In the genomic region with DNA sequence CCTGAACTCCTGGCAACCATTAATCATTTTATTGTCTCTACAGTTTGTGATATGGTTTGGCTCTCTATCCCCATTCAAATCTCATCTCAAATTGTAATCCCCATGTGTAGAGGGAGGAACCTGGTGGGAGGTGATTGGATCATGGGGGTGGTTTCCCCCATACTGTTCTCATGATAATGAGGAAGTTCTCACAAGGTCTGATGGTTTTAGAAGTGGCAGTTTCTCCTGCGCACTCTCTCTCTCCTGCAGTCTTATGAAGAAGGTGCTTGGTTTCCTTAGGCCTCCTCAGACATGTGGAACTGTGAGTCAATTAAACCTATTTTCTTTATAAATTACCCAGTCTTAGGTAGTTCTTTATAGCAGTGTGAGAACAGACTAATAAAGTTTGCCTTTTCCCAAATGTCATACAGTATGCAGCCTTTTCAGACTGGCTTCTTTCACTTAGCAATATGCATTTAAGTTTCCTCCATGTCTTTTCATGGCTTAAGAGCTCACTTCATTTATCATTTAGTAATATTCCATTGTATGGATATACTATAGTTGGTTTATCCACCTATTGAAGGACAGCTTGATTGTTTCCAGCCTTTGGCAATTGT, we compare ENCODE assay signal across 1 cellular context.
TF ChIP-seq lines count a peak whose summit lies in the region.

No MANE protein-coding gene starts in this region.

TF ChIP-seq in GM12878, 131 proteins besides CTCF, POLR2A, EP300 and RAD21 (continued from another document):
- TF ChIP-seq ZNF687 (IDR thresholded peaks at IDR 0.05) (0 out of 2 replicates have a peak, but pooled peaks have one; percentile 36), SMAD5 (IDR thresholded peaks at IDR 0.05; ENCODE audit: low read depth) (0 out of 2 replicates have a peak, but pooled peaks have one; percentile 31), PML (IDR thresholded peaks at IDR 0.05; ENCODE audit: low read length) (peak; percentile 60; the same call in 1 of the 2 replicates), MEF2B (IDR thresholded peaks at IDR 0.05; ENCODE audit: partially characterized antibody, poor library complexity, severe bottlenecking) (peak; percentile 72), GATAD2B (conservative IDR thresholded peaks at IDR 0.05; ENCODE audit: low read depth) (0 out of 2 replicates have a peak, but pooled peaks have one; percentile 37), SMAD1 (IDR thresholded peaks at IDR 0.05; ENCODE audit: low read depth, partially characterized antibody) (peak; percentile 47), CUX1 (IDR thresholded peaks at IDR 0.05; ENCODE audit: insufficient replicate concordance, low read depth, low read length) (peak; percentile 12), NFIC (IDR thresholded peaks at IDR 0.05; ENCODE audit: low read depth, low read length) (0 out of 2 replicates have a peak, but pooled peaks have one; percentile 18), TAF1 (IDR thresholded peaks at IDR 0.05; ENCODE audit: borderline replicate concordance, low read depth, low read length) (peak; percentile 58; the same call in 1 of the 2 replicates), SPI1 (IDR thresholded peaks at IDR 0.05; ENCODE audit: borderline replicate concordance, insufficient read depth, low read depth, low read length) (peak; percentile 40; the same call in 1 of the 2 replicates), BHLHE40 (IDR thresholded peaks at IDR 0.05; ENCODE audit: borderline replicate concordance in 1 of 2, low read depth in 2 of 2, low read length in 1 of 2) (peak in 1 of 2 experiments; percentile 33; a peak in 1 of 4 replicates), IKZF1 (conservative IDR thresholded peaks at IDR 0.05) (peak; percentile 26; the same call in 1 of the 2 replicates), SKIL (IDR thresholded peaks at IDR 0.05; ENCODE audit: low read depth, poor library complexity, severe bottlenecking) (peak; percentile 44), IKZF2 (IDR thresholded peaks at IDR 0.05) (peak; percentile 44 to 49; a peak in 2 of 4 replicates)
- TF ChIP-seq, protein P1, sequence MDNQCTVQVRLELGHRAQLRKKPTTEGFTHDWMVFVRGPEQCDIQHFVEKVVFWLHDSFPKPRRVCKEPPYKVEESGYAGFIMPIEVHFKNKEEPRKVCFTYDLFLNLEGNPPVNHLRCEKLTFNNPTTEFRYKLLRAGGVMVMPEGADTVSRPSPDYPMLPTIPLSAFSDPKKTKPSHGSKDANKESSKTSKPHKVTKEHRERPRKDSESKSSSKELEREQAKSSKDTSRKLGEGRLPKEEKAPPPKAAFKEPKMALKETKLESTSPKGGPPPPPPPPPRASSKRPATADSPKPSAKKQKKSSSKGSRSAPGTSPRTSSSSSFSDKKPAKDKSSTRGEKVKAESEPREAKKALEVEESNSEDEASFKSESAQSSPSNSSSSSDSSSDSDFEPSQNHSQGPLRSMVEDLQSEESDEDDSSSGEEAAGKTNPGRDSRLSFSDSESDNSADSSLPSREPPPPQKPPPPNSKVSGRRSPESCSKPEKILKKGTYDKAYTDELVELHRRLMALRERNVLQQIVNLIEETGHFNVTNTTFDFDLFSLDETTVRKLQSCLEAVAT (IDR thresholded peaks at IDR 0.05) = peak; percentile 56
- TF ChIP-seq, protein P2, sequence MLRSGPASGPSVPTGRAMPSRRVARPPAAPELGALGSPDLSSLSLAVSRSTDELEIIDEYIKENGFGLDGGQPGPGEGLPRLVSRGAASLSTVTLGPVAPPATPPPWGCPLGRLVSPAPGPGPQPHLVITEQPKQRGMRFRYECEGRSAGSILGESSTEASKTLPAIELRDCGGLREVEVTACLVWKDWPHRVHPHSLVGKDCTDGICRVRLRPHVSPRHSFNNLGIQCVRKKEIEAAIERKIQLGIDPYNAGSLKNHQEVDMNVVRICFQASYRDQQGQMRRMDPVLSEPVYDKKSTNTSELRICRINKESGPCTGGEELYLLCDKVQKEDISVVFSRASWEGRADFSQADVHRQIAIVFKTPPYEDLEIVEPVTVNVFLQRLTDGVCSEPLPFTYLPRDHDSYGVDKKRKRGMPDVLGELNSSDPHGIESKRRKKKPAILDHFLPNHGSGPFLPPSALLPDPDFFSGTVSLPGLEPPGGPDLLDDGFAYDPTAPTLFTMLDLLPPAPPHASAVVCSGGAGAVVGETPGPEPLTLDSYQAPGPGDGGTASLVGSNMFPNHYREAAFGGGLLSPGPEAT (IDR thresholded peaks at IDR 0.05; ENCODE audit: low read depth) = peak; percentile 37; the same call in 1 of the 2 replicates
- TF ChIP-seq, protein P3, sequence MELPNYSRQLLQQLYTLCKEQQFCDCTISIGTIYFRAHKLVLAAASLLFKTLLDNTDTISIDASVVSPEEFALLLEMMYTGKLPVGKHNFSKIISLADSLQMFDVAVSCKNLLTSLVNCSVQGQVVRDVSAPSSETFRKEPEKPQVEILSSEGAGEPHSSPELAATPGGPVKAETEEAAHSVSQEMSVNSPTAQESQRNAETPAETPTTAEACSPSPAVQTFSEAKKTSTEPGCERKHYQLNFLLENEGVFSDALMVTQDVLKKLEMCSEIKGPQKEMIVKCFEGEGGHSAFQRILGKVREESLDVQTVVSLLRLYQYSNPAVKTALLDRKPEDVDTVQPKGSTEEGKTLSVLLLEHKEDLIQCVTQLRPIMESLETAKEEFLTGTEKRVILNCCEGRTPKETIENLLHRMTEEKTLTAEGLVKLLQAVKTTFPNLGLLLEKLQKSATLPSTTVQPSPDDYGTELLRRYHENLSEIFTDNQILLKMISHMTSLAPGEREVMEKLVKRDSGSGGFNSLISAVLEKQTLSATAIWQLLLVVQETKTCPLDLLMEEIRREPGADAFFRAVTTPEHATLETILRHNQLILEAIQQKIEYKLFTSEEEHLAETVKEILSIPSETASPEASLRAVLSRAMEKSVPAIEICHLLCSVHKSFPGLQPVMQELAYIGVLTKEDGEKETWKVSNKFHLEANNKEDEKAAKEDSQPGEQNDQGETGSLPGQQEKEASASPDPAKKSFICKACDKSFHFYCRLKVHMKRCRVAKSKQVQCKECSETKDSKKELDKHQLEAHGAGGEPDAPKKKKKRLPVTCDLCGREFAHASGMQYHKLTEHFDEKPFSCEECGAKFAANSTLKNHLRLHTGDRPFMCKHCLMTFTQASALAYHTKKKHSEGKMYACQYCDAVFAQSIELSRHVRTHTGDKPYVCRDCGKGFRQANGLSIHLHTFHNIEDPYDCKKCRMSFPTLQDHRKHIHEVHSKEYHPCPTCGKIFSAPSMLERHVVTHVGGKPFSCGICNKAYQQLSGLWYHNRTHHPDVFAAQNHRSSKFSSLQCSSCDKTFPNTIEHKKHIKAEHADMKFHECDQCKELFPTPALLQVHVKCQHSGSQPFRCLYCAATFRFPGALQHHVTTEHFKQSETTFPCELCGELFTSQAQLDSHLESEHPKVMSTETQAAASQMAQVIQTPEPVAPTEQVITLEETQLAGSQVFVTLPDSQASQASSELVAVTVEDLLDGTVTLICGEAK (IDR thresholded peaks at IDR 0.05; ENCODE audit: borderline replicate concordance) = peak; percentile 72; the same call in 1 of the 2 replicates
- TF ChIP-seq, protein P4, sequence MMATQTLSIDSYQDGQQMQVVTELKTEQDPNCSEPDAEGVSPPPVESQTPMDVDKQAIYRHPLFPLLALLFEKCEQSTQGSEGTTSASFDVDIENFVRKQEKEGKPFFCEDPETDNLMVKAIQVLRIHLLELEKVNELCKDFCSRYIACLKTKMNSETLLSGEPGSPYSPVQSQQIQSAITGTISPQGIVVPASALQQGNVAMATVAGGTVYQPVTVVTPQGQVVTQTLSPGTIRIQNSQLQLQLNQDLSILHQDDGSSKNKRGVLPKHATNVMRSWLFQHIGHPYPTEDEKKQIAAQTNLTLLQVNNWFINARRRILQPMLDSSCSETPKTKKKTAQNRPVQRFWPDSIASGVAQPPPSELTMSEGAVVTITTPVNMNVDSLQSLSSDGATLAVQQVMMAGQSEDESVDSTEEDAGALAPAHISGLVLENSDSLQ (IDR thresholded peaks at IDR 0.05) = 0 out of 2 replicates have a peak, but pooled peaks have one; percentile 10
